ENCODE assay signal across 10 cellular contexts in genomic region chr15:59632714-59633113, GRCh38. TPM values are rescaled to one million over a fixed set of nuclear protein-coding genes. Genes with fewer than 3 reads are reported as not detected.
DNase-seq lines count a peak whose midpoint lies in the region; ATAC-seq and TF ChIP-seq lines count a peak whose summit lies in the region.
"Had no signal": no experiment of that assay in that cellular context is flagged by ENCODE, and none has a peak within 500 bp of the region (broad histone marks: within the 10 kb centered on the region; RNA-seq: fewer than 3 reads in every experiment).

No MANE protein-coding gene starts in this region.

- CTCF ChIA-PET in activated naive CD4-positive, alpha-beta T cell treated with anti-CD3 and anti-CD28 coated beads for 36 hours (lab: Charles Lee): interaction anchor here (1.8 to 3.1 kb wide), 2 partner anchors 100 to 104 kb away, joined by 8 to 11 read pairs; no protein-coding TSS in a partner anchor

- DNase-seq in NCI-H460 (ENCODE audit: extremely low read depth, low read depth): peak; percentile 18
- DNase-seq in cerebellar cortex (ENCODE audit: low spot score): peak; percentile 10
- peak; percentile 6 for DNase-seq in neural crest cell (ENCODE audit: low read depth, low spot score)
- DNase-seq in occipital lobe (lab: John Stamatoyannopoulos, UW): no peak
- DNase-seq in natural killer cell treated with Interleukin-12 subunit alpha and Interleukin-12 subunit beta and Interleukin-15 and Interleukin-18, amount 100 ng/mL, for 72 hours (ENCODE audit: low spot score): no peak
- no peak for DNase-seq in activated naive CD4-positive, alpha-beta T cell treated with anti-CD3 and anti-CD28 coated beads for 36 hours
- no peak for DNase-seq in colonic mucosa
- DNase-seq: activated CD4-positive, alpha-beta T cell treated with anti-CD3 and anti-CD28 coated beads, Interleukin-2, amount 10 ng/mL, durations not matched to agents 24 days and 14 days had no signal

- H3K36me3 ChIP-seq in colonic mucosa: no peaks in the 10 kb centered on the region

- no peak for ATAC-seq in natural killer cell treated with Interleukin-12 subunit alpha and Interleukin-12 subunit beta and Interleukin-15 and Interleukin-18, amount 100 ng/mL, for 72 hours

- no peaks in the 10 kb centered on the region for H3K4me1 ChIP-seq in colonic mucosa

- no peak overlapping the region for H3K4me3 ChIP-seq in colonic mucosa

- no peak overlapping the region for H3K27ac ChIP-seq in colonic mucosa

- H3K9ac ChIP-seq in colonic mucosa (ENCODE audit: low read depth in 2 of 2, low read length in 2 of 2): no peak overlapping the region

- H3K36me3 Mint-ChIP-seq in neural crest cell (ENCODE audit: low read depth): peaks cover 12% of the 10 kb centered on the region
- peaks cover 2% of the 10 kb centered on the region for H3K36me3 Mint-ChIP-seq in natural killer cell treated with Interleukin-12 subunit alpha and Interleukin-12 subunit beta and Interleukin-15 and Interleukin-18, amount 100 ng/mL, for 72 hours
- peaks cover 7% of the 10 kb centered on the region for H3K36me3 Mint-ChIP-seq in activated naive CD4-positive, alpha-beta T cell treated with anti-CD3 and anti-CD28 coated beads for 36 hours (ENCODE audit: low read depth)

- H3K9me3 Mint-ChIP-seq in neural crest cell: no peaks in the 10 kb centered on the region
- H3K9me3 Mint-ChIP-seq in natural killer cell treated with Interleukin-12 subunit alpha and Interleukin-12 subunit beta and Interleukin-15 and Interleukin-18, amount 100 ng/mL, for 72 hours: no peaks in the 10 kb centered on the region
- H3K9me3 Mint-ChIP-seq in activated naive CD4-positive, alpha-beta T cell treated with anti-CD3 and anti-CD28 coated beads for 36 hours: no peaks in the 10 kb centered on the region
- H3K9me3 Mint-ChIP-seq: activated CD4-positive, alpha-beta T cell treated with anti-CD3 and anti-CD28 coated beads, Interleukin-2, amount 10 ng/mL, durations not matched to agents 24 days and 14 days had no signal

- no peak overlapping the region for H3K4me3 Mint-ChIP-seq in neural crest cell
- no peak overlapping the region for H3K4me3 Mint-ChIP-seq in natural killer cell treated with Interleukin-12 subunit alpha and Interleukin-12 subunit beta and Interleukin-15 and Interleukin-18, amount 100 ng/mL, for 72 hours
- H3K4me3 Mint-ChIP-seq in activated naive CD4-positive, alpha-beta T cell treated with anti-CD3 and anti-CD28 coated beads for 36 hours: no peak overlapping the region
- H3K4me3 Mint-ChIP-seq: activated CD4-positive, alpha-beta T cell treated with anti-CD3 and anti-CD28 coated beads, Interleukin-2, amount 10 ng/mL, durations not matched to agents 24 days and 14 days had no signal

- no peak overlapping the region for H3K27ac Mint-ChIP-seq in neural crest cell (ENCODE audit: unreplicated experiment)
- no peak overlapping the region for H3K27ac Mint-ChIP-seq in natural killer cell treated with Interleukin-12 subunit alpha and Interleukin-12 subunit beta and Interleukin-15 and Interleukin-18, amount 100 ng/mL, for 72 hours
- no peak overlapping the region for H3K27ac Mint-ChIP-seq in activated naive CD4-positive, alpha-beta T cell treated with anti-CD3 and anti-CD28 coated beads for 36 hours
- H3K27ac Mint-ChIP-seq: activated CD4-positive, alpha-beta T cell treated with anti-CD3 and anti-CD28 coated beads, Interleukin-2, amount 10 ng/mL, durations not matched to agents 24 days and 14 days had no signal

- no peaks in the 10 kb centered on the region for H3K4me1 Mint-ChIP-seq in neural crest cell
- peaks cover 0 to 4% of the 10 kb centered on the region in 2 donors for H3K4me1 Mint-ChIP-seq in natural killer cell treated with Interleukin-12 subunit alpha and Interleukin-12 subunit beta and Interleukin-15 and Interleukin-18, amount 100 ng/mL, for 72 hours (ENCODE audit: low read depth in 2 of 2)
- H3K4me1 Mint-ChIP-seq in activated naive CD4-positive, alpha-beta T cell treated with anti-CD3 and anti-CD28 coated beads for 36 hours (ENCODE audit: low read depth): no peaks in the 10 kb centered on the region
- H3K4me1 Mint-ChIP-seq: activated CD4-positive, alpha-beta T cell treated with anti-CD3 and anti-CD28 coated beads, Interleukin-2, amount 10 ng/mL, durations not matched to agents 24 days and 14 days had no signal

- H3K9me3 ChIP-seq in colonic mucosa: no peaks in the 10 kb centered on the region

- TF ChIP-seq CTCF in GM12872 (IDR thresholded peaks at IDR 0.05; ENCODE audit: insufficient read depth, low read depth, low read length) (peak; percentile 29; the same call in 1 of the 3 replicates), neural crest cell (conservative IDR thresholded peaks at IDR 0.05) (peak; percentile 42), colonic mucosa (IDR thresholded peaks at IDR 0.05) (no peak)

- no peaks in the 10 kb centered on the region for H3K27me3 Mint-ChIP-seq in neural crest cell (ENCODE audit: low read depth)
- peaks cover 3 to 10% of the 10 kb centered on the region in 2 donors for H3K27me3 Mint-ChIP-seq in natural killer cell treated with Interleukin-12 subunit alpha and Interleukin-12 subunit beta and Interleukin-15 and Interleukin-18, amount 100 ng/mL, for 72 hours
- H3K27me3 Mint-ChIP-seq in activated naive CD4-positive, alpha-beta T cell treated with anti-CD3 and anti-CD28 coated beads for 36 hours (ENCODE audit: low read depth): peaks cover 2% of the 10 kb centered on the region

- intact Hi-C loops in activated naive CD4-positive, alpha-beta T cell treated with anti-CD3 and anti-CD28 coated beads for 36 hours (cut with micrococcal nuclease): no loop called here
- intact Hi-C loops in colonic mucosa (cut with DNase I): no loop called here

- no peaks in the 10 kb centered on the region for H3K27me3 ChIP-seq in colonic mucosa

RNA-seq across cellular contexts. Expression of gene GCNT3, which starts 21.1 kb away (rescaled TPM):
- total RNA-seq in NCI-H460 (2014; rRNA removed; shearing (Covaris generic)): 0.29 and 0.50 TPM in 2 replicates
- polyA plus RNA-seq in NCI-H460 (2014; cell fraction: nucleus; rRNA removed): 0.18 and 3.9 TPM in 2 replicates
- total RNA-seq in neural crest cell (not detected in 2 replicates), occipital lobe (not detected), colonic mucosa (100 to 1,000 TPM; 261 to 365 TPM)
- not detected for total RNA-seq in natural killer cell treated with Interleukin-12 subunit alpha and Interleukin-12 subunit beta and Interleukin-15 and Interleukin-18, amount 100 ng/mL, for 72 hours
- not detected for total RNA-seq in activated naive CD4-positive, alpha-beta T cell treated with anti-CD3 and anti-CD28 coated beads for 36 hours
- total RNA-seq: activated CD4-positive, alpha-beta T cell treated with anti-CD3 and anti-CD28 coated beads, Interleukin-2, amount 10 ng/mL, durations not matched to agents 24 days and 14 days; pulmonary artery endothelial cell had no signal

RNA-seq across cellular contexts. Expression of gene GTF2A2, which starts 24.6 kb away (rescaled TPM):
- 113 and 138 TPM in 2 replicates for total RNA-seq in NCI-H460 (2014; rRNA removed; shearing (Covaris generic))
- polyA plus RNA-seq in NCI-H460 (2014; cell fraction: nucleus; rRNA removed): 46.7 and 52.0 TPM in 2 replicates
- total RNA-seq in neural crest cell: 125 and 143 TPM in 2 replicates
- total RNA-seq in occipital lobe: 22.3 TPM
- total RNA-seq in natural killer cell treated with Interleukin-12 subunit alpha and Interleukin-12 subunit beta and Interleukin-15 and Interleukin-18, amount 100 ng/mL, for 72 hours: 100 to 1,000 TPM; 109 to 150 TPM
- total RNA-seq in activated naive CD4-positive, alpha-beta T cell treated with anti-CD3 and anti-CD28 coated beads for 36 hours: 100 to 1,000 TPM; 146 to 155 TPM
- total RNA-seq in colonic mucosa: 100 to 1,000 TPM; 117 to 143 TPM

RNA-seq across cellular contexts. Expression of gene BNIP2, which starts 56.4 kb away (rescaled TPM):
- 113 and 124 TPM in 2 replicates for total RNA-seq in NCI-H460 (2014; rRNA removed; shearing (Covaris generic))
- polyA plus RNA-seq in NCI-H460 (2014; cell fraction: nucleus; rRNA removed): 105 and 176 TPM in 2 replicates
- 37.5 and 40.5 TPM in 2 replicates for total RNA-seq in neural crest cell
- 81.9 TPM for total RNA-seq in occipital lobe
- total RNA-seq in natural killer cell treated with Interleukin-12 subunit alpha and Interleukin-12 subunit beta and Interleukin-15 and Interleukin-18, amount 100 ng/mL, for 72 hours: 10 to 100 TPM; 66.3 to 70.5 TPM
- total RNA-seq in activated naive CD4-positive, alpha-beta T cell treated with anti-CD3 and anti-CD28 coated beads for 36 hours: 10 to 100 TPM; 44.2 to 44.7 TPM
- 10 to 100 TPM; 30.1 to 56.1 TPM for total RNA-seq in colonic mucosa

Comparison
In these comparisons a context has a peak if more than half of its experiments do, and no peak if none do; other contexts are left out.
1. DNase-seq: peak in NCI-H460 (single experiment), cerebellar cortex (single experiment) and neural crest cell (single experiment); none in occipital lobe (single experiment), natural killer cell treated with Interleukin-12 subunit alpha and Interleukin-12 subunit beta and Interleukin-15 and Interleukin-18, amount 100 ng/mL, for 72 hours (single experiment), activated naive CD4-positive, alpha-beta T cell treated with anti-CD3 and anti-CD28 coated beads for 36 hours (single experiment) and colonic mucosa (single experiment).
2. RNA of gene GCNT3, which starts 21.1 kb away (total RNA-seq): 261 to 365 TPM in colonic mucosa; 0.29 to 0.50 TPM in NCI-H460, not detected in activated naive CD4-positive, alpha-beta T cell treated with anti-CD3 and anti-CD28 coated beads for 36 hours, not detected in neural crest cell, not detected in occipital lobe (single experiment) and not detected in natural killer cell treated with Interleukin-12 subunit alpha and Interleukin-12 subunit beta and Interleukin-15 and Interleukin-18, amount 100 ng/mL, for 72 hours; every median in the first group is over 100 times any median in the second.